In genomic region chr6:111609827-111610526, GRCh38 we compare ENCODE assay signal across 17 cellular contexts. TPM values are rescaled to one million over a fixed set of nuclear protein-coding genes. Genes with fewer than 3 reads are reported as not detected.
DNase-seq lines count a peak whose midpoint lies in the region; ATAC-seq and TF ChIP-seq lines count a peak whose summit lies in the region.
"Had no signal": no experiment of that assay in that cellular context is flagged by ENCODE, and none has a peak within 500 bp of the region (broad histone marks: within the 10 kb centered on the region; RNA-seq: fewer than 3 reads in every experiment).

No MANE protein-coding gene starts in this region.

- no peak overlapping the region for H3K4me2 ChIP-seq in trophoblast cell (ENCODE audit: low read length)

- no peak overlapping the region for H4K91ac ChIP-seq in trophoblast cell (ENCODE audit: low read depth, low read length)

- H3K27ac Mint-ChIP-seq in nephron progenitor cell, result peak overlapping the region; percentile 72
- H3K27ac Mint-ChIP-seq: CD4-positive, alpha-beta T cell had no signal

- H3K36me3 ChIP-seq in uterus, result no peaks in the 10 kb centered on the region
- H3K36me3 ChIP-seq in upper lobe of right lung, result no peaks in the 10 kb centered on the region
- no peaks in the 10 kb centered on the region for H3K36me3 ChIP-seq in trophoblast cell (ENCODE audit: control insufficient read depth in 1 of 2, insufficient read depth in 2 of 2, low read length in 2 of 2)

- intact Hi-C loops in left colon (cut with DNase I, micrococcal nuclease) (loop anchor here in 1 of 2 donors (10.0 kb wide), 1 partner anchor 125 kb away; the partner anchor contains the start of gene REV3L), uterus (cut with DNase I; ENCODE audit: low total_unique reads) (loop anchor here (5.0 kb wide), 2 partner anchors 53 to 128 kb away; partner anchors contain the start of gene REV3L), upper lobe of right lung (cut with DNase I) (loop anchor here (10.0 kb wide), 1 partner anchor 125 kb away; the partner anchor contains the start of gene REV3L)

- H3K27me3 ChIP-seq in uterus (no peaks in the 10 kb centered on the region), upper lobe of right lung (no peaks in the 10 kb centered on the region), trophoblast cell (ENCODE audit: insufficient read depth, low read length) (no peaks in the 10 kb centered on the region)

- H3K27ac ChIP-seq in uterus (peak overlapping the region; percentile 70 to 97), upper lobe of right lung (no peak overlapping the region), trophoblast cell (ENCODE audit: low read depth, low read length) (no peak overlapping the region)
- H3K27ac ChIP-seq: 22Rv1, GM23248 had no signal

- no peaks in the 10 kb centered on the region for H3K79me2 ChIP-seq in trophoblast cell (ENCODE audit: control insufficient read depth, insufficient read depth, low read length, poor library complexity)

- peaks cover 3% of the 10 kb centered on the region for H3K27me3 Mint-ChIP-seq in nephron progenitor cell (ENCODE audit: low read depth, poor library complexity)
- H3K27me3 Mint-ChIP-seq: CD4-positive, alpha-beta T cell had no signal

- ATAC-seq in left colon (peak; percentile 67), upper lobe of right lung (no peak)

- no peak overlapping the region for H2BK12ac ChIP-seq in trophoblast cell (ENCODE audit: low read length)

- no peak for TF ChIP-seq POLR2A in uterus (IDR thresholded peaks at IDR 0.05)

- peaks cover 55% of the 10 kb centered on the region for H3K4me1 Mint-ChIP-seq in nephron progenitor cell

- H3K4me1 ChIP-seq in uterus (no peaks in the 10 kb centered on the region), upper lobe of right lung (peaks cover 17% of the 10 kb centered on the region), trophoblast cell (ENCODE audit: control insufficient read depth in 1 of 2, insufficient read depth in 2 of 2, low read length in 2 of 2) (peaks cover 5% of the 10 kb centered on the region in 2 experiments)

- peaks cover 15% of the 10 kb centered on the region for H3K9me3 Mint-ChIP-seq in nephron progenitor cell

- H2BK5ac ChIP-seq in trophoblast cell (ENCODE audit: low read depth, low read length, poor library complexity), result no peak overlapping the region

- H4K8ac ChIP-seq in trophoblast cell (ENCODE audit: low read depth, low read length), result no peak overlapping the region

- H3K23ac ChIP-seq in trophoblast cell (ENCODE audit: low read length), result no peak overlapping the region

- H3K18ac ChIP-seq in trophoblast cell (ENCODE audit: low read length), result no peak overlapping the region

- no peak overlapping the region for H3K4ac ChIP-seq in trophoblast cell (ENCODE audit: low read depth, low read length)

- H4K12ac ChIP-seq in trophoblast cell (ENCODE audit: low read depth, low read length), result no peak overlapping the region

- peaks cover 16% of the 10 kb centered on the region for H3K79me1 ChIP-seq in trophoblast cell (ENCODE audit: low read length)

- DNase-seq in DMS53 (lab: John Stamatoyannopoulos, UW) (peak; percentile 22), DMS53 treated with DMSO at 0.1 percent for 48 hours (lab: John Stamatoyannopoulos, UW; ENCODE audit: unreplicated experiment) (no peak), left colon (no peak), nephron progenitor cell (no peak), uterus (no peak), pons (ENCODE audit: low spot score) (no peak), upper lobe of right lung (no peak), trophoblast cell (no peak)
- DNase-seq: AML-193; C1 segment of cervical spinal cord; Calu3; CD4-positive, alpha-beta T cell; DMS 273 treated with DMSO at 0.1 percent for 48 hours; DMS79 treated with DMSO at 0.1 percent for 48 hours; EL; GM23248 had no signal

- no peak overlapping the region for H2AFZ ChIP-seq in trophoblast cell (ENCODE audit: insufficient read depth, low read length, poor library complexity)
- H2AFZ ChIP-seq: GM23248 had no signal

- H3K14ac ChIP-seq in trophoblast cell (ENCODE audit: low read length), result no peak overlapping the region

- H3K4me3 Mint-ChIP-seq in nephron progenitor cell, result no peak overlapping the region
- H3K4me3 Mint-ChIP-seq: CD4-positive, alpha-beta T cell had no signal

- no peak overlapping the region for H3K4me3 ChIP-seq in uterus
- no peak overlapping the region for H3K4me3 ChIP-seq in upper lobe of right lung
- no peak overlapping the region for H3K4me3 ChIP-seq in trophoblast cell (ENCODE audit: low read depth, low read length)
- H3K4me3 ChIP-seq: GM23248 had no signal

- no peak for TF ChIP-seq CTCF in nephron progenitor cell (IDR thresholded peaks at IDR 0.05)
- no peak for TF ChIP-seq CTCF in uterus (IDR thresholded peaks at IDR 0.05)
- no peak for TF ChIP-seq CTCF in upper lobe of right lung (IDR thresholded peaks at IDR 0.05)

- no CpG with 5 or more reads among the region's 6 CpGs for WGBS in trophoblast cell (ENCODE audit: extremely low coverage, insufficient coverage, insufficient read length)

- no peaks in the 10 kb centered on the region for H3K9me3 ChIP-seq in uterus
- H3K9me3 ChIP-seq in upper lobe of right lung, result no peaks in the 10 kb centered on the region
- H3K9me3 ChIP-seq in trophoblast cell (ENCODE audit: insufficient read depth, low read depth, low read length), result no peaks in the 10 kb centered on the region

- no peak overlapping the region for H3K9ac ChIP-seq in trophoblast cell (ENCODE audit: low read length)
- H3K9ac ChIP-seq: GM23248 had no signal

- H2BK120ac ChIP-seq in trophoblast cell (ENCODE audit: insufficient read depth, low read length, poor library complexity), result no peak overlapping the region

- H2AK5ac ChIP-seq in trophoblast cell (ENCODE audit: low read length), result no peak overlapping the region

- peaks cover 11% of the 10 kb centered on the region for H3K36me3 Mint-ChIP-seq in nephron progenitor cell (ENCODE audit: low read depth)

RNA-seq across cellular contexts. Expression of gene TRAF3IP2, which starts 4.3 kb away (rescaled TPM):
- 10 to 100 TPM; 59.3 to 62.4 TPM for total RNA-seq in left colon
- 10 to 100 TPM; 17.2 to 64.4 (median 25.4) TPM for total RNA-seq in uterus
- total RNA-seq in upper lobe of right lung, result 32.1 TPM
- polyA plus RNA-seq in trophoblast cell (2013), result 17.6 and 19.0 TPM in 2 replicates

Comparison
In these comparisons a context has a peak if more than half of its experiments do, and no peak if none do; other contexts are left out.
1. H3K27ac ChIP-seq: peak in uterus (2 of 2); none in upper lobe of right lung (single experiment) and trophoblast cell (single experiment).